14 cellular contexts compared by ENCODE assay signal in genomic region chr18:62651276-62652031, GRCh38.
A peak's percentile ranks its signal among the peaks of the same experiment; 100 is the strongest.
DNase-seq lines count a peak whose midpoint lies in the region; ATAC-seq and TF ChIP-seq lines count a peak whose summit lies in the region.
"Had no signal": no experiment of that assay in that cellular context is flagged by ENCODE, and none has a peak within 500 bp of the region (broad histone marks: within the 10 kb centered on the region; RNA-seq: fewer than 3 reads in every experiment).

No MANE protein-coding gene starts in this region.

- peak; percentile 4 for DNase-seq in fibroblast of the aortic adventitia (ENCODE audit: low read depth)
- DNase-seq in HT-29 (ENCODE audit: low spot score) = no peak
- DNase-seq in AML-193 (lab: John Stamatoyannopoulos, UW) = no peak
- DNase-seq: activated naive CD4-positive, alpha-beta T cell treated with anti-CD3 and anti-CD28 coated beads for 36 hours; hypothalamus; NCI-H1694; right cardiac atrium; SIG-M5 had no signal

- no peak overlapping the region for H3K4me3 ChIP-seq in fibroblast of the aortic adventitia (ENCODE audit: low read depth, low read length)

- TF ChIP-seq CTCF in fibroblast of the aortic adventitia (IDR thresholded peaks at IDR 0.05; ENCODE audit: insufficient read depth, low read length) = no peak

- peak; percentile 37 for ATAC-seq in GM18505 (IDR thresholded peaks at IDR 0.05; ENCODE audit: unreplicated experiment)
- peak; percentile 50 for ATAC-seq in GM21447 (IDR thresholded peaks at IDR 0.05; ENCODE audit: unreplicated experiment)
- ATAC-seq in HG03432 (IDR thresholded peaks at IDR 0.05; ENCODE audit: unreplicated experiment) = peak; percentile 67
- no peak for ATAC-seq in HG02970 (IDR thresholded peaks at IDR 0.05; ENCODE audit: low FRiP score, unreplicated experiment)
- no peak for ATAC-seq in GM19455 (IDR thresholded peaks at IDR 0.05; ENCODE audit: unreplicated experiment)
- ATAC-seq: activated CD4-positive, CD25-positive, alpha-beta regulatory T cell treated with anti-CD3 and anti-CD28 coated beads, Interleukin-2, amount 50 U/mL, for 24 hours; right cardiac atrium had no signal

- TF ChIP-seq POLR2A in GM18505 (IDR thresholded peaks at IDR 0.05; ENCODE audit: borderline replicate concordance, extremely low read depth, insufficient read depth, insufficient read length) = no peak

Comparison
In these comparisons a context has a peak if more than half of its experiments do, and no peak if none do; other contexts are left out.
1. ATAC-seq: peak in GM18505 (single experiment), GM21447 (single experiment) and HG03432 (single experiment); none in HG02970 (single experiment) and GM19455 (single experiment).